13 cellular contexts compared by ENCODE assay signal in genomic region chr6:3373597-3374203, GRCh38.
"Had no signal": no experiment of that assay in that cellular context is flagged by ENCODE, and none has a peak within 500 bp of the region (broad histone marks: within the 10 kb centered on the region; RNA-seq: fewer than 3 reads in every experiment).

No MANE protein-coding gene starts in this region.

- H3K27ac ChIP-seq: left lung, testis had no signal

- H3K4me1 ChIP-seq: left lung, testis had no signal

- H3K27me3 Mint-ChIP-seq: stimulated activated naive CD8-positive, alpha-beta T cell treated with anti-CD3 and anti-CD28 coated beads, Interleukin-15, Interleukin-2, amounts not matched to agents 100 ng/mL and 50 ng/mL, for 24 hours had no signal

- H3K9me3 Mint-ChIP-seq: nephron; stimulated activated naive CD8-positive, alpha-beta T cell treated with anti-CD3 and anti-CD28 coated beads, Interleukin-15, Interleukin-2, amounts not matched to agents 100 ng/mL and 50 ng/mL, for 24 hours had no signal

- H3K36me3 ChIP-seq: left lung had no signal

- H3K4me3 ChIP-seq: left lung, testis had no signal

- H3K27me3 ChIP-seq: left lung, testis had no signal

- H3K27ac Mint-ChIP-seq: progenitor cell of endocrine pancreas; stimulated activated naive CD8-positive, alpha-beta T cell treated with anti-CD3 and anti-CD28 coated beads, Interleukin-15, Interleukin-2, amounts not matched to agents 100 ng/mL and 50 ng/mL, for 24 hours had no signal

- H3K4me3 Mint-ChIP-seq: nephron; stimulated activated naive CD8-positive, alpha-beta T cell treated with anti-CD3 and anti-CD28 coated beads, Interleukin-15, Interleukin-2, amounts not matched to agents 100 ng/mL and 50 ng/mL, for 24 hours had no signal

- DNase-seq: activated CD4-positive, alpha-beta T cell treated with anti-CD3 and anti-CD28 coated beads, Interleukin-2, amount 50 U/mL, for 1 hour; activated CD4-positive, CD25-positive, alpha-beta regulatory T cell; activated naive CD4-positive, alpha-beta T cell; activated T-cell treated with anti-CD3 and anti-CD28 coated beads for 4 hours; islet precursor cell; left lung; mesenchymal stem cell; right cardiac atrium; testis had no signal

- H3K9me3 ChIP-seq: left lung, testis had no signal

- ATAC-seq: esophagus mucosa, left lung, right cardiac atrium had no signal
